26 cellular contexts compared by ENCODE assay signal in genomic region chr12:1966561-1967211, GRCh38. TPM values are rescaled to one million over a fixed set of nuclear protein-coding genes. Genes with fewer than 3 reads are reported as not detected.
DNase-seq lines count a peak whose midpoint lies in the region; ATAC-seq and TF ChIP-seq lines count a peak whose summit lies in the region.
"Had no signal": no experiment of that assay in that cellular context is flagged by ENCODE, and none has a peak within 500 bp of the region (broad histone marks: within the 10 kb centered on the region; RNA-seq: fewer than 3 reads in every experiment).

No MANE protein-coding gene starts in this region.

- H4K91ac ChIP-seq in H9 (ENCODE audit: insufficient read length, low read depth, low read length), result no peak overlapping the region

- no peak for DNase-seq in H9
- no peak for DNase-seq in left ventricle myocardium inferior
- peak; percentile 76 for DNase-seq in posterior vena cava (ENCODE audit: low spot score)
- DNase-seq: activated CD4-positive, alpha-beta T cell treated with anti-CD3 and anti-CD28 coated beads for 36 hours; activated CD8-positive, alpha-beta memory T cell treated with anti-CD3 and anti-CD28 coated beads for 24 hours; activated naive CD4-positive, alpha-beta T cell treated with anti-CD3 and anti-CD28 coated beads for 36 hours; activated T-cell treated with anti-CD3 and anti-CD28 coated beads, Interleukin-2, amount 50 U/mL, for 48 hours; amniotic stem cell; kidney glomerular epithelial cell; mammary epithelial cell; naive B cell; NCI-H1048; NCI-H2081 treated with DMSO at 0.1 percent for 48 hours; NK-92 treated with Interleukin-12 subunit alpha and Interleukin-12 subunit beta, amount 100 ng/mL, for 24 hours; stimulated activated naive CD8-positive, alpha-beta T cell treated with anti-CD3 and anti-CD28 coated beads, Interleukin-15, amount 100 ng/mL, for 72 hours; T-cell had no signal

- H3K9ac ChIP-seq in H9 (ENCODE audit: extremely low read depth, insufficient read length, low read length), result no peak overlapping the region

- H4K8ac ChIP-seq in H9 (replicated peaks; ENCODE audit: insufficient read length, low read depth, low read length), result no peak overlapping the region

- no peak overlapping the region for H3T11ph ChIP-seq in H9 (ENCODE audit: low read length)

- no peaks in the 10 kb centered on the region for H3K27me3 Mint-ChIP-seq in H9 (ENCODE audit: low read depth)
- H3K27me3 Mint-ChIP-seq in brain, result no peaks in the 10 kb centered on the region
- H3K27me3 Mint-ChIP-seq: activated CD4-positive, alpha-beta T cell treated with anti-CD3 and anti-CD28 coated beads for 36 hours; naive B cell; stimulated activated naive CD8-positive, alpha-beta T cell treated with anti-CD3 and anti-CD28 coated beads, Interleukin-15, amount 100 ng/mL, for 72 hours; T-cell had no signal

- H2BK5ac ChIP-seq in H9 (ENCODE audit: insufficient read length, low read length), result no peak overlapping the region

- H3K79me2 ChIP-seq in H9 (ENCODE audit: insufficient read depth, low read length), result no peaks in the 10 kb centered on the region

- H3K23ac ChIP-seq in H9 (ENCODE audit: insufficient read length, low read depth, low read length), result no peak overlapping the region

- peak overlapping the region in 1 of 3 experiments; percentile 43; a peak in 2 of 7 replicates for H3K27ac Mint-ChIP-seq in H9
- peak overlapping the region in 3 of 5 experiments; percentile 39 to 60 (median 60) for H3K27ac Mint-ChIP-seq in brain
- H3K27ac Mint-ChIP-seq: activated CD4-positive, alpha-beta T cell treated with anti-CD3 and anti-CD28 coated beads for 36 hours; activated naive CD4-positive, alpha-beta T cell treated with anti-CD3 and anti-CD28 coated beads for 36 hours; naive B cell had no signal

- peaks cover 11% of the 10 kb centered on the region for H3K36me3 ChIP-seq in left ventricle myocardium inferior

- TF ChIP-seq CTCF in H9 (conservative IDR thresholded peaks at IDR 0.05) (no peak), brain (conservative IDR thresholded peaks at IDR 0.05) (no peak), left ventricle myocardium inferior (IDR thresholded peaks at IDR 0.05; ENCODE audit: borderline replicate concordance) (no peak)

- H3K4ac ChIP-seq in H9 (ENCODE audit: low read depth, low read length), result no peak overlapping the region

- H3K79me1 ChIP-seq in H9 (ENCODE audit: insufficient read depth, low read depth, low read length, poor library complexity, severe bottlenecking), result peaks cover 3% of the 10 kb centered on the region

- H3K27ac ChIP-seq in H9 (ENCODE audit: insufficient read length, low read depth, low read length), result no peak overlapping the region
- peak overlapping the region; percentile 34 for H3K27ac ChIP-seq in left ventricle myocardium inferior (replicated peaks)
- H3K27ac ChIP-seq: SJSA1, tibial nerve had no signal

- no peak overlapping the region for H3K4me3 ChIP-seq in left ventricle myocardium inferior
- H3K4me3 ChIP-seq: SJSA1, tibial nerve had no signal

- ATAC-seq in GM19351 (IDR thresholded peaks at IDR 0.05; ENCODE audit: unreplicated experiment) (no peak), HG02763 (IDR thresholded peaks at IDR 0.05; ENCODE audit: unreplicated experiment) (no peak), GM21723 (IDR thresholded peaks at IDR 0.05; ENCODE audit: unreplicated experiment) (no peak)
- ATAC-seq: activated CD4-positive, alpha-beta T cell treated with anti-CD3 and anti-CD28 coated beads for 36 hours; HCT116; stimulated activated naive CD8-positive, alpha-beta T cell treated with anti-CD3 and anti-CD28 coated beads, Interleukin-15, amount 100 ng/mL, for 72 hours; T-cell had no signal

- H3K36me3 Mint-ChIP-seq in H9 (ENCODE audit: insufficient read depth in 1 of 3, low read depth in 3 of 3) (peaks cover 0 to 14% (median 13%) of the 10 kb centered on the region in 3 experiments; a peak in 4 of 7 replicates), brain (peaks cover 48% of the 10 kb centered on the region)

- H3K9me3 Mint-ChIP-seq in H9 (no peaks in the 10 kb centered on the region), brain (no peaks in the 10 kb centered on the region)
- H3K9me3 Mint-ChIP-seq: activated naive CD4-positive, alpha-beta T cell treated with anti-CD3 and anti-CD28 coated beads for 36 hours; naive B cell; stimulated activated naive CD8-positive, alpha-beta T cell treated with anti-CD3 and anti-CD28 coated beads, Interleukin-15, amount 100 ng/mL, for 72 hours; T-cell had no signal

- no peak overlapping the region for H3K4me3 Mint-ChIP-seq in H9
- H3K4me3 Mint-ChIP-seq in brain, result no peak overlapping the region
- H3K4me3 Mint-ChIP-seq: activated CD4-positive, alpha-beta T cell treated with anti-CD3 and anti-CD28 coated beads for 36 hours; activated naive CD4-positive, alpha-beta T cell treated with anti-CD3 and anti-CD28 coated beads for 36 hours; naive B cell; stimulated activated naive CD8-positive, alpha-beta T cell treated with anti-CD3 and anti-CD28 coated beads, Interleukin-15, amount 100 ng/mL, for 72 hours; T-cell had no signal

- peaks cover 3% of the 10 kb centered on the region for H3K23me2 ChIP-seq in H9 (ENCODE audit: insufficient read length, low read depth, low read length, poor library complexity, severe bottlenecking)

- H4K5ac ChIP-seq in H9 (ENCODE audit: insufficient read length, low read depth, low read length), result no peak overlapping the region

- H4K20me1 ChIP-seq in H9 (ENCODE audit: control insufficient read depth, insufficient read depth, insufficient read length), result no peaks in the 10 kb centered on the region

- H3K4me1 Mint-ChIP-seq in H9, result peaks cover 4 to 8% of the 10 kb centered on the region in 2 experiments
- H3K4me1 Mint-ChIP-seq in brain, result peaks cover 15% of the 10 kb centered on the region
- H3K4me1 Mint-ChIP-seq: naive B cell; stimulated activated naive CD8-positive, alpha-beta T cell treated with anti-CD3 and anti-CD28 coated beads, Interleukin-15, amount 100 ng/mL, for 72 hours had no signal

- H3K4me1 ChIP-seq in H9 (ENCODE audit: insufficient read depth, low read length) (no peaks in the 10 kb centered on the region; the same call in 1 of the 2 replicates), left ventricle myocardium inferior (peaks cover 36% of the 10 kb centered on the region)
- H3K4me1 ChIP-seq: SJSA1 had no signal

- H3K56ac ChIP-seq in H9 (ENCODE audit: insufficient read length, low read depth, low read length), result no peak overlapping the region

- no peaks in the 10 kb centered on the region for H3K9me3 ChIP-seq in H9 (ENCODE audit: control insufficient read depth, low read depth, low read length)
- no peaks in the 10 kb centered on the region for H3K9me3 ChIP-seq in left ventricle myocardium inferior (replicated peaks)
- H3K9me3 ChIP-seq: SJSA1, tibial nerve had no signal

- H2BK20ac ChIP-seq in H9 (ENCODE audit: low read depth, low read length, poor library complexity, severe bottlenecking), result no peak overlapping the region

- peak overlapping the region; percentile 70 for H3K18ac ChIP-seq in H9 (ENCODE audit: insufficient read length, low read depth, low read length)

- no CpG with 5 or more reads among the region's 4 CpGs for WGBS in H9 (ENCODE audit: extremely low coverage, insufficient read length, low lambda C conversion rate)

- no peak overlapping the region for H2AK5ac ChIP-seq in H9 (ENCODE audit: insufficient read length, low read length)

- intact Hi-C loops in left ventricle myocardium inferior (cut with micrococcal nuclease), result no loop called here
- intact Hi-C loops in posterior vena cava (cut with DNase I), result no loop called here

- no peak overlapping the region for H2BK12ac ChIP-seq in H9 (ENCODE audit: insufficient read length, low read depth, low read length)

- no peak overlapping the region for H3K14ac ChIP-seq in H9 (ENCODE audit: insufficient read depth, low read length)

- no peak overlapping the region for H3K4me2 ChIP-seq in H9 (ENCODE audit: insufficient read depth, insufficient read length, low read length)

- no peaks in the 10 kb centered on the region; the same call in 1 of the 2 replicates for H3K27me3 ChIP-seq in H9 (ENCODE audit: insufficient read depth, low read length)
- H3K27me3 ChIP-seq in left ventricle myocardium inferior (ENCODE audit: low read depth), result no peaks in the 10 kb centered on the region
- H3K27me3 ChIP-seq: SJSA1, tibial nerve had no signal

- H2BK120ac ChIP-seq in H9 (ENCODE audit: low read depth, low read length, poor library complexity, severe bottlenecking), result no peak overlapping the region

- no peak overlapping the region for H2AFZ ChIP-seq in H9 (ENCODE audit: low read length)

- no peak overlapping the region for H2BK15ac ChIP-seq in H9 (ENCODE audit: low read depth, low read length)

RNA-seq across cellular contexts. Expression of gene DCP1B, which starts 37.6 kb away (rescaled TPM):
- 11.2 and 13.2 TPM in 2 replicates for total RNA-seq in H9 (2021)
- polyA plus RNA-seq in brain (ENCODE audit: insufficient read depth, low read depth, low replicate concordance), result 8.1 TPM
- total RNA-seq in left ventricle myocardium inferior, result 1.7 TPM
- total RNA-seq in posterior vena cava, result 10 to 100 TPM; 14.6 to 18.0 TPM

RNA-seq across cellular contexts. Expression of gene CACNA2D4, which starts 48.2 kb away (rescaled TPM):
- total RNA-seq in H9 (2021) (0.61 and 0.79 TPM in 2 replicates), left ventricle myocardium inferior (1.2 TPM), posterior vena cava (1 to 10 TPM; 5.9 to 7.3 TPM)
- polyA plus RNA-seq in brain (ENCODE audit: insufficient read depth, low read depth, low replicate concordance), result not detected
- total RNA-seq: bronchial epithelial cell, NCI-H460, osteocyte, SJSA1 had no signal
- polyA plus RNA-seq: mammary epithelial cell had no signal
